In the genomic region with DNA sequence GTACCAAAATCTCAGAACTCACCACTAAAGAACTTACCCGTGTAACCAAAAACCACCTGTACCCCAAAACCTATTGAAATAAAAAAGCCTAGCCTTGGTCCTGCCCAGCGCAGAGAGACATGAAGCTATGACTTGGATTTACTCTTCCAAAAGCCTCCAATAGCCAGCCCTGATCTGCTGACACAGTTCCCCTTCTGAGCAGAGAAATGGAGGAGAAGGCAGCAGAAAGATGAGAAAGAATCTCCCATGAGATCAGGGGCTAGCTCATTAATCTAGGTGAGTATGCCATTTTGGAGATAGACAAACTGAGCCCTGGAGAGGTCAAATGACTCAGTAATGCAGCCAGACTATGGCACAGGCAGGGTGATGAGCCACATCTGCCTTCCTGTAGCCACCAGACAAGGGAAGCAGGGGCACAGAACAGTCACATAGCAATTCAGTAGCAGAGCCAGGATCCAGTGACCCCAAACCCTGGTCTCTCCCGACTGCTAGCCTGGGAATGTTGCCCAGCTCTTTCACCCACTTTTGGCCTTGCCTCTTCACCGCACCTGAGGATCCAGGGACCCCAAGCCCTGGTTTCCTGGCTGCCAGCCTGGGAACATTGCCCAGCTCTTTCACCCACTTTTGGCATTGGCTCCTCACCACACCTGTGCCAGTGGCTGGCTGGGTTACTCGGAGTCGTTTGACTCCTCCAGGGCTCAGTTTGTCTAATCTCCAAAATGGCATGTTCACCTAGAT, we compare ENCODE assay signal across 1 cellular context.
TF ChIP-seq lines count a peak whose summit lies in the region.

No MANE protein-coding gene starts in this region.

TF ChIP-seq in HCT116, 20 proteins besides CTCF, POLR2A, EP300 and RAD21 (continued from another document):
- no peak for TF ChIP-seq ELF1 (IDR thresholded peaks at IDR 0.05; ENCODE audit: borderline replicate concordance, low read depth)
